ENCODE assay signal across 1 cellular context in genomic region chr11:117643606-117644300, GRCh38.
TF ChIP-seq lines count a peak whose summit lies in the region.

No MANE protein-coding gene starts in this region.

TF ChIP-seq in GM23338, 12 proteins besides CTCF, POLR2A, EP300 and RAD21 (continued from another document):
- TF ChIP-seq REST (IDR thresholded peaks at IDR 0.05; ENCODE audit: unreplicated experiment), result no peak
- no peak for TF ChIP-seq CREB1 (CRISPR knock-in tag; IDR thresholded peaks at IDR 0.05; ENCODE audit: low read depth)
- TF ChIP-seq STAT1 (IDR thresholded peaks at IDR 0.05; ENCODE audit: unreplicated experiment), result no peak
